ENCODE assay signal across 17 cellular contexts in genomic region chr1:30526652-30527345, GRCh38.
A peak's percentile ranks its signal among the peaks of the same experiment; 100 is the strongest.
DNase-seq lines count a peak whose midpoint lies in the region; ATAC-seq, FAIRE-seq and TF ChIP-seq lines count a peak whose summit lies in the region.
"Had no signal": no experiment of that assay in that cellular context is flagged by ENCODE, and none has a peak within 500 bp of the region (broad histone marks: within the 10 kb centered on the region; RNA-seq: fewer than 3 reads in every experiment).

No MANE protein-coding gene starts in this region.

- H4K20me1 ChIP-seq in mammary epithelial cell (ENCODE audit: insufficient read depth, low read length) (no peaks in the 10 kb centered on the region), HepG2 (ENCODE audit: insufficient read depth, low read length) (no peaks in the 10 kb centered on the region)
- H4K20me1 ChIP-seq: BLaER1 treated with 17β-estradiol and CSF1 and Interleukin-3, amounts not matched to agents 10 nM and 100 nM had no signal

- H3K27me3 ChIP-seq in mammary epithelial cell (ENCODE audit: insufficient read depth, low read length) (no peaks in the 10 kb centered on the region), breast epithelium (peaks cover 0 to 3% of the 10 kb centered on the region in 2 donors), HepG2 (ENCODE audit: control insufficient read depth in 1 of 2, insufficient read depth in 2 of 2, low read length in 2 of 2) (peaks cover 0 to 3% of the 10 kb centered on the region in 2 experiments; a peak in 1 of 5 replicates), pancreas (no peaks in the 10 kb centered on the region)
- H3K27me3 ChIP-seq: BLaER1 treated with 17β-estradiol and CSF1 and Interleukin-3, amounts not matched to agents 10 nM and 100 nM had no signal

- CTCF ChIA-PET in mammary epithelial cell (lab: Charles Lee; ENCODE audit: low non-redundant PET), result no interaction called here
- CTCF ChIA-PET in WTC11 (lab: Charles Lee), result no interaction called here
- CTCF ChIA-PET in HepG2 (lab: Yijun Ruan, JAX; ENCODE audit: low intra/inter-chr PET ratio, low total read pairs), result no interaction called here

- H3K4me3 ChIP-seq in mammary epithelial cell (replicated peaks in 1 of 3; ENCODE audit: insufficient read depth in 1 of 3, low read depth in 2 of 3, low read length in 3 of 3) (no peak overlapping the region), breast epithelium (no peak overlapping the region), HepG2 (replicated peaks in 1 of 3; ENCODE audit: insufficient read depth in 1 of 3, low read depth in 2 of 3, low read length in 3 of 3) (no peak overlapping the region), pancreas (no peak overlapping the region)
- H3K4me3 ChIP-seq: BLaER1 treated with 17β-estradiol and CSF1 and Interleukin-3, amounts not matched to agents 10 nM and 100 nM; suprapubic skin had no signal

- POLR2A ChIA-PET in WTC11 (lab: Charles Lee) (no interaction called here), HepG2 (lab: Yijun Ruan, JAX) (no interaction called here)

- H3K9ac ChIP-seq in mammary epithelial cell (ENCODE audit: insufficient read depth, low read length) (no peak overlapping the region), HepG2 (ENCODE audit: insufficient read depth, low read depth, low read length) (no peak overlapping the region)
- H3K9ac ChIP-seq: BLaER1 treated with 17β-estradiol and CSF1 and Interleukin-3, amounts not matched to agents 10 nM and 100 nM had no signal

- no peaks in the 10 kb centered on the region for H3K79me2 ChIP-seq in mammary epithelial cell (ENCODE audit: insufficient read depth, low read length)
- no peaks in the 10 kb centered on the region for H3K79me2 ChIP-seq in HepG2 (ENCODE audit: insufficient read depth, low read length)

- H2AFZ ChIP-seq in mammary epithelial cell (ENCODE audit: low read depth, low read length), result peak overlapping the region; percentile 73
- no peak overlapping the region for H2AFZ ChIP-seq in HepG2 (ENCODE audit: low read length)

- no peaks in the 10 kb centered on the region for H3K36me3 ChIP-seq in mammary epithelial cell (ENCODE audit: insufficient read depth, low read length)
- H3K36me3 ChIP-seq in breast epithelium, result no peaks in the 10 kb centered on the region
- no peaks in the 10 kb centered on the region for H3K36me3 ChIP-seq in HepG2 (replicated peaks in 1 of 2; ENCODE audit: control insufficient read depth in 1 of 2, insufficient read depth in 2 of 2, low read length in 2 of 2)
- H3K36me3 ChIP-seq in pancreas, result no peaks in the 10 kb centered on the region
- H3K36me3 ChIP-seq: BLaER1 treated with 17β-estradiol and CSF1 and Interleukin-3, amounts not matched to agents 10 nM and 100 nM; suprapubic skin had no signal

- 57% methylated on average over 6 of the region's 6 CpGs for WGBS in mammary epithelial cell (ENCODE audit: low coverage, missing lambda C conversion rate)
- 27% methylated on average over 3 of the region's 6 CpGs for whole genome bisulfite sequencing in HepG2 (ENCODE audit: low lambda C conversion rate)
- 41 to 42% methylated on average over 6 of the region's 6 CpGs for WGBS in pancreas, 2 donors

- in situ Hi-C loops in mammary epithelial cell (cut with MboI; ENCODE audit: low sequenced_read_pairs in 2 of 2), result no loop called here
- in situ Hi-C loops in HepG2 (cut with HindIII; ENCODE audit: extremely low pct_ligation_motif_present, low pct_unique_long_range_greater_than_20kb), result no loop called here

- H3K27ac Mint-ChIP-seq in WTC11, result no peak overlapping the region
- H3K27ac Mint-ChIP-seq in stimulated activated effector memory CD8-positive, alpha-beta T cell treated with anti-CD3 and anti-CD28 coated beads, Interleukin-12 subunit alpha, Interleukin-12 subunit beta, amount 100 ng/mL, for 72 hours, result no peak overlapping the region
- no peak overlapping the region for H3K27ac Mint-ChIP-seq in activated T-cell treated with anti-CD3 and anti-CD28 coated beads, Interleukin-2, amount 50 U/mL, for 72 hours

- TF ChIP-seq EP300 in HepG2 (IDR thresholded peaks at IDR 0.05; ENCODE audit: low read depth in 2 of 2, low read length in 2 of 2) (no peak), HepG2 (CRISPR knock-in tag; IDR thresholded peaks at IDR 0.05; ENCODE audit: borderline replicate concordance) (no peak)

- no peaks in the 10 kb centered on the region; the same call in 1 of the 2 replicates for H3K27me3 Mint-ChIP-seq in WTC11 (ENCODE audit: low read depth)
- peaks cover 13% of the 10 kb centered on the region for H3K27me3 Mint-ChIP-seq in activated T-cell treated with anti-CD3 and anti-CD28 coated beads, Interleukin-2, amount 50 U/mL, for 72 hours (ENCODE audit: low read depth)

- dilution Hi-C loops in mammary epithelial cell (cut with HindIII; ENCODE audit: low sequenced_read_pairs), result no loop called here

- H3K4me2 ChIP-seq in mammary epithelial cell (ENCODE audit: insufficient read depth, low read depth, low read length) (no peak overlapping the region), HepG2 (ENCODE audit: low read depth, low read length) (no peak overlapping the region)

- peaks cover 23% of the 10 kb centered on the region for H3K4me1 ChIP-seq in mammary epithelial cell (ENCODE audit: insufficient read depth, low read length)
- no peaks in the 10 kb centered on the region for H3K4me1 ChIP-seq in breast epithelium
- H3K4me1 ChIP-seq in HepG2 (ENCODE audit: insufficient read depth, low read length), result no peaks in the 10 kb centered on the region
- no peaks in the 10 kb centered on the region for H3K4me1 ChIP-seq in pancreas

- BruUV-seq in mammary epithelial cell (replicated peaks; lab: Mats Ljungman, UMichigan) (no TSS peak), HepG2 (replicated peaks; lab: Mats Ljungman, UMichigan) (no TSS peak)

- H3K4me1 Mint-ChIP-seq in WTC11, result peaks cover 9% of the 10 kb centered on the region
- H3K4me1 Mint-ChIP-seq in stimulated activated effector memory CD8-positive, alpha-beta T cell treated with anti-CD3 and anti-CD28 coated beads, Interleukin-12 subunit alpha, Interleukin-12 subunit beta, amount 100 ng/mL, for 72 hours, result no peaks in the 10 kb centered on the region
- H3K4me1 Mint-ChIP-seq in activated T-cell treated with anti-CD3 and anti-CD28 coated beads, Interleukin-2, amount 50 U/mL, for 72 hours (ENCODE audit: low read depth), result no peaks in the 10 kb centered on the region

- TF ChIP-seq RAD21 in HepG2 (CRISPR knock-in tag; IDR thresholded peaks at IDR 0.05), result no peak

- H3K9me3 ChIP-seq in mammary epithelial cell (replicated peaks; ENCODE audit: insufficient read depth, low read length), result no peaks in the 10 kb centered on the region
- H3K9me3 ChIP-seq in breast epithelium, result no peaks in the 10 kb centered on the region
- H3K9me3 ChIP-seq in HepG2 (ENCODE audit: low read length), result no peaks in the 10 kb centered on the region
- no peaks in the 10 kb centered on the region for H3K9me3 ChIP-seq in pancreas
- H3K9me3 ChIP-seq: BLaER1 treated with 17β-estradiol and CSF1 and Interleukin-3, amounts not matched to agents 10 nM and 100 nM; suprapubic skin had no signal

- H3K36me3 Mint-ChIP-seq in WTC11, result no peaks in the 10 kb centered on the region
- no peaks in the 10 kb centered on the region for H3K36me3 Mint-ChIP-seq in stimulated activated effector memory CD8-positive, alpha-beta T cell treated with anti-CD3 and anti-CD28 coated beads, Interleukin-12 subunit alpha, Interleukin-12 subunit beta, amount 100 ng/mL, for 72 hours
- H3K36me3 Mint-ChIP-seq in activated T-cell treated with anti-CD3 and anti-CD28 coated beads, Interleukin-2, amount 50 U/mL, for 72 hours (ENCODE audit: insufficient read depth in 2 of 2), result no peaks in the 10 kb centered on the region

- DNase-seq in mammary epithelial cell (peak; percentile 14), breast epithelium (ENCODE audit: low spot score in 2 of 2) (no peak), WTC11 (ENCODE audit: low spot score) (no peak), HepG2 (ENCODE audit: low spot score) (no peak), pancreas (no peak), NCI-H69 (lab: John Stamatoyannopoulos, UW) (no peak)
- DNase-seq in stimulated activated effector memory CD8-positive, alpha-beta T cell treated with anti-CD3 and anti-CD28 coated beads, Interleukin-12 subunit alpha, Interleukin-12 subunit beta, amount 100 ng/mL, for 72 hours (ENCODE audit: low spot score in 2 of 2), result no peak
- no peak for DNase-seq in activated T-cell treated with anti-CD3 and anti-CD28 coated beads, Interleukin-2, amount 50 U/mL, for 72 hours
- DNase-seq: caudate nucleus; foreskin melanocyte; midbrain; NCI-H2081; NK-92 treated with Interleukin-12 subunit alpha and Interleukin-12 subunit beta, amount 100 ng/mL, for 24 hours had no signal

- H3K27ac ChIP-seq in mammary epithelial cell (ENCODE audit: insufficient read depth, low read depth, low read length), result no peak overlapping the region
- H3K27ac ChIP-seq in breast epithelium, result no peak overlapping the region
- H3K27ac ChIP-seq in HepG2 (ENCODE audit: extremely low read length, insufficient read depth, low read length), result no peak overlapping the region
- no peak overlapping the region for H3K27ac ChIP-seq in pancreas
- H3K27ac ChIP-seq: BLaER1 treated with 17β-estradiol and CSF1 and Interleukin-3, amounts not matched to agents 10 nM and 100 nM; suprapubic skin had no signal

- FAIRE-seq in HepG2 (lab: Jason Lieb, UNC) (no peak), pancreas (lab: Jason Lieb, UNC) (no peak)
- FAIRE-seq: GM18507 had no signal

- TF ChIP-seq CTCF in mammary epithelial cell (conservative IDR thresholded peaks at IDR 0.05 in 1 of 2, IDR thresholded peaks at IDR 0.05 in 1 of 2; ENCODE audit: extremely low read depth in 1 of 2, insufficient read depth in 1 of 2, low read depth in 1 of 2, low read length in 2 of 2) (no peak), breast epithelium (IDR thresholded peaks at IDR 0.05) (no peak), WTC11 (IDR thresholded peaks at IDR 0.05) (no peak), HepG2 (CRISPR knock-in tag; IDR thresholded peaks at IDR 0.05) (no peak), pancreas (IDR thresholded peaks at IDR 0.05) (no peak)

- TF ChIP-seq POLR2A in breast epithelium (IDR thresholded peaks at IDR 0.05), result no peak
- no peak for TF ChIP-seq POLR2A in HepG2 (IDR thresholded peaks at IDR 0.05; ENCODE audit: insufficient read depth in 1 of 2, low read depth in 2 of 2, low read length in 2 of 2)

- intact Hi-C loops in mammary epithelial cell (cut with micrococcal nuclease) (no loop called here), breast epithelium (cut with DNase I; ENCODE audit: low total_unique reads) (no loop called here), HepG2 (cut with micrococcal nuclease; ENCODE audit: unreplicated experiment) (no loop called here), pancreas (cut with DNase I) (no loop called here)

- no peaks in the 10 kb centered on the region for H3K9me3 Mint-ChIP-seq in WTC11
- H3K9me3 Mint-ChIP-seq in stimulated activated effector memory CD8-positive, alpha-beta T cell treated with anti-CD3 and anti-CD28 coated beads, Interleukin-12 subunit alpha, Interleukin-12 subunit beta, amount 100 ng/mL, for 72 hours, result no peaks in the 10 kb centered on the region
- H3K9me3 Mint-ChIP-seq in activated T-cell treated with anti-CD3 and anti-CD28 coated beads, Interleukin-2, amount 50 U/mL, for 72 hours, result no peaks in the 10 kb centered on the region

- no peak overlapping the region for H3K4me3 Mint-ChIP-seq in WTC11
- H3K4me3 Mint-ChIP-seq in stimulated activated effector memory CD8-positive, alpha-beta T cell treated with anti-CD3 and anti-CD28 coated beads, Interleukin-12 subunit alpha, Interleukin-12 subunit beta, amount 100 ng/mL, for 72 hours, result no peak overlapping the region
- no peak overlapping the region for H3K4me3 Mint-ChIP-seq in activated T-cell treated with anti-CD3 and anti-CD28 coated beads, Interleukin-2, amount 50 U/mL, for 72 hours

- ATAC-seq in WTC11 (peak; percentile 16), HepG2 (no peak), pancreas (no peak)
- peak; percentile 11 for ATAC-seq in stimulated activated effector memory CD8-positive, alpha-beta T cell treated with anti-CD3 and anti-CD28 coated beads, Interleukin-12 subunit alpha, Interleukin-12 subunit beta, amount 100 ng/mL, for 72 hours
- no peak for ATAC-seq in activated T-cell treated with anti-CD3 and anti-CD28 coated beads, Interleukin-2, amount 50 U/mL, for 72 hours (replicated peaks in 1 of 2)
- ATAC-seq: activated CD4-positive, CD25-positive, alpha-beta regulatory T cell treated with anti-CD3 and anti-CD28 coated beads, Interleukin-2, amount 50 U/mL, for 24 hours had no signal

Comparison
In these comparisons a context has a peak if more than half of its experiments do, and no peak if none do; other contexts are left out.
1. ATAC-seq: peak in WTC11 (single experiment) and stimulated activated effector memory CD8-positive, alpha-beta T cell treated with anti-CD3 and anti-CD28 coated beads, Interleukin-12 subunit alpha, Interleukin-12 subunit beta, amount 100 ng/mL, for 72 hours (single experiment); none in HepG2 (single experiment), pancreas (0 of 4) and activated T-cell treated with anti-CD3 and anti-CD28 coated beads, Interleukin-2, amount 50 U/mL, for 72 hours (0 of 2).